Comparison of ENCODE assay signal across 16 cellular contexts in genomic region chr1:71693581-71693980, GRCh38.
DNase-seq lines count a peak whose midpoint lies in the region; ATAC-seq and TF ChIP-seq lines count a peak whose summit lies in the region.
"Had no signal": no experiment of that assay in that cellular context is flagged by ENCODE, and none has a peak within 500 bp of the region (broad histone marks: within the 10 kb centered on the region; RNA-seq: fewer than 3 reads in every experiment).

No MANE protein-coding gene starts in this region.

- H3K36me3 ChIP-seq in WERI-Rb-1, result no peaks in the 10 kb centered on the region

- H3K27me3 ChIP-seq in WERI-Rb-1 (ENCODE audit: insufficient read depth, low read depth, severe bottlenecking), result no peaks in the 10 kb centered on the region

- TF ChIP-seq CTCF in WERI-Rb-1 (IDR thresholded peaks at IDR 0.05; ENCODE audit: low read depth, low read length), result no peak

- DNase-seq in G401 (ENCODE audit: low spot score) (peak; percentile 72), NCI-H524 treated with DMSO at 0.1 percent for 48 hours (lab: John Stamatoyannopoulos, UW) (peak; percentile 37), WERI-Rb-1 (no peak), myocyte (ENCODE audit: low read depth) (peak; percentile 25), HPDE6-E6E7 (ENCODE audit: extremely low spot score) (no peak), GM03348 (ENCODE audit: low spot score) (no peak)
- DNase-seq: Caco-2; CD8-positive, alpha-beta T cell; DMS53; DMS79 treated with DMSO at 0.1 percent for 48 hours; H9 had no signal

- peak overlapping the region; percentile 58 for H3K27ac ChIP-seq in WERI-Rb-1

- no peaks in the 10 kb centered on the region for H3K9me3 ChIP-seq in WERI-Rb-1 (ENCODE audit: severe bottlenecking)
- H3K9me3 ChIP-seq: Caco-2 had no signal

- in situ Hi-C loops in G401 (cut with HindIII; ENCODE audit: low sequenced_read_pairs), result no loop called here

- no peak overlapping the region for H3K4me3 ChIP-seq in WERI-Rb-1 (ENCODE audit: low read depth, low read length)
- H3K4me3 ChIP-seq: GM12878, GM23338 had no signal

- no peak for ATAC-seq in HG03565 (IDR thresholded peaks at IDR 0.05; ENCODE audit: unreplicated experiment)
- no peak for ATAC-seq in HG03354 (IDR thresholded peaks at IDR 0.05; ENCODE audit: poor library complexity, severe bottlenecking, unreplicated experiment)
- ATAC-seq: CD8-positive, alpha-beta T cell; GM12878; GM23338; HCT116 had no signal

Comparison
In these comparisons a context has a peak if more than half of its experiments do, and no peak if none do; other contexts are left out.
1. DNase-seq: peak in G401 (single experiment), NCI-H524 treated with DMSO at 0.1 percent for 48 hours (single experiment) and myocyte (single experiment); none in WERI-Rb-1 (single experiment), HPDE6-E6E7 (single experiment) and GM03348 (single experiment).